In the genomic region with DNA sequence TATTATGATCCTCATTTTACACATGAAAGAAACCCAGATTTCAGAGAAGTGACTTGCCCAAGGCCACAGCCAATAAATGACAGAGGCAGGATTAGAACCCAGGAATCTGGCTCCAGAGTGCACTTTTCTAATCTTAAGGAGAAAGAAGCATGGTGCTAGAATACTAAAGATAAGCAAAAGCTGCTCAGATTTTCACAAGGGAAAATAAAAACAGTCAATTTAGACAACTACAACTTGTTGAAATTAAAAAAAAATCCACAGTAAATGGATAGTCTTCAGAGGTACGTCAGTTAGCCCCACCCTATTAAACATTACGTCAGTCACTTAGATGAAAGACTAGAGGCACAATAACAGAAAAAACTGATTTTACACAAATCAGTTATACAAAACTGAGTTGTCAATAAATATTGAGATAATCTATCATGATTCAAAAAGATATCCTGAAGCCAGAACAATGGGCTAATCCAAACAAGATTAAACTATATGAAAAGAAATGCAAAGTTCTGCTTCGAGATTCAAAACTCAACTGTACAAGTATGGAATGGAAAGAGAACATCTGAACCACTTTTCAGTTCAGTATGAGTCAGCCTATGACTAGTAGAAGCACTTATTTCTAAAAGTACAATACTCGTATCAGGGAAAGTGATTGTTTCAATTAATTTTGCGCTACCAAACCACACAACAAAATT, we compare ENCODE assay signal across 8 cellular contexts. TPM values are rescaled to one million over a fixed set of nuclear protein-coding genes. Genes with fewer than 3 reads are reported as not detected.
DNase-seq lines count a peak whose midpoint lies in the region; ATAC-seq, FAIRE-seq and TF ChIP-seq lines count a peak whose summit lies in the region.

No MANE protein-coding gene starts in this region.

- peaks cover 85% of the 10 kb centered on the region for H3K4me1 Mint-ChIP-seq in activated T-cell treated with anti-CD3 and anti-CD28 coated beads, Interleukin-2, amount 50 U/mL, for 24 hours (ENCODE audit: low read depth)

- intact Hi-C loops in kidney (cut with DNase I), result no loop called here
- intact Hi-C loops in aorta (cut with DNase I), result no loop called here

- no peak for FAIRE-seq in kidney (lab: Jason Lieb, UNC)

- H3K36me3 ChIP-seq in kidney (ENCODE audit: control insufficient read depth in 1 of 2, insufficient read depth in 2 of 2, low read length in 2 of 2), result peaks cover 1 to 2% of the 10 kb centered on the region in 2 donors
- no peaks in the 10 kb centered on the region for H3K36me3 ChIP-seq in aorta (ENCODE audit: control insufficient read depth in 1 of 2, insufficient read depth in 2 of 2, low read length in 1 of 2)
- H3K36me3 ChIP-seq in BE2C, result peaks cover 12% of the 10 kb centered on the region

- H3K27me3 Mint-ChIP-seq in activated T-cell treated with anti-CD3 and anti-CD28 coated beads, Interleukin-2, amount 50 U/mL, for 24 hours, result no peaks in the 10 kb centered on the region

- 7 to 11% methylated on average over 5 of the region's 5 CpGs for WGBS in aorta, 2 donors

- H3K4me3 ChIP-seq in kidney (ENCODE audit: low read length in 2 of 2) (no peak overlapping the region), aorta (ENCODE audit: low read length in 2 of 2) (no peak overlapping the region), BE2C (ENCODE audit: low read depth, low read length) (no peak overlapping the region)

- peak overlapping the region in 1 of 2 donors; percentile 10 for H3K9ac ChIP-seq in kidney (ENCODE audit: low read length in 2 of 2)

- peak overlapping the region; percentile 91 for H3K27ac Mint-ChIP-seq in activated T-cell treated with anti-CD3 and anti-CD28 coated beads, Interleukin-2, amount 50 U/mL, for 24 hours
- H3K27ac Mint-ChIP-seq in activated naive CD4-positive, alpha-beta T cell treated with anti-CD3 and anti-CD28 coated beads, Interleukin-2, amount 50 U/mL, for 72 hours, result peak overlapping the region; percentile 88 to 89

- H3K27ac ChIP-seq in kidney (ENCODE audit: low read depth in 2 of 2, low read length in 2 of 2), result peak overlapping the region; percentile 49 to 74
- peak overlapping the region in 1 of 2 donors; percentile 80 for H3K27ac ChIP-seq in aorta (ENCODE audit: low read depth in 1 of 2, low read length in 2 of 2)

- H3K27me3 ChIP-seq in aorta (ENCODE audit: control insufficient read depth in 1 of 2, insufficient read depth in 2 of 2, low read length in 1 of 2) (no peaks in the 10 kb centered on the region), BE2C (no peaks in the 10 kb centered on the region)

- H3K4me3 Mint-ChIP-seq in activated T-cell treated with anti-CD3 and anti-CD28 coated beads, Interleukin-2, amount 50 U/mL, for 24 hours, result peak overlapping the region; percentile 58

- peaks cover 25% of the 10 kb centered on the region for H3K36me3 Mint-ChIP-seq in activated T-cell treated with anti-CD3 and anti-CD28 coated beads, Interleukin-2, amount 50 U/mL, for 24 hours (ENCODE audit: low read depth)
- peaks cover 0 to 14% of the 10 kb centered on the region in 2 donors for H3K36me3 Mint-ChIP-seq in activated naive CD4-positive, alpha-beta T cell treated with anti-CD3 and anti-CD28 coated beads, Interleukin-2, amount 50 U/mL, for 72 hours

- ATAC-seq in HG03139 (IDR thresholded peaks at IDR 0.05; ENCODE audit: unreplicated experiment), result peak; percentile 67
- peak; percentile 80 to 81 for ATAC-seq in activated naive CD4-positive, alpha-beta T cell treated with anti-CD3 and anti-CD28 coated beads, Interleukin-2, amount 50 U/mL, for 72 hours
- peak; percentile 65 for ATAC-seq in aorta (ENCODE audit: low FRiP score)

- H3K4me1 ChIP-seq in kidney (ENCODE audit: control insufficient read depth in 1 of 2, insufficient read depth in 1 of 2, low read depth in 1 of 2, low read length in 2 of 2) (peaks cover 17 to 39% of the 10 kb centered on the region in 2 donors), aorta (ENCODE audit: control insufficient read depth in 1 of 2, insufficient read depth in 2 of 2, low read length in 2 of 2) (peaks cover 6 to 9% of the 10 kb centered on the region in 2 donors), BE2C (peaks cover 3% of the 10 kb centered on the region; the same call in 1 of the 2 replicates)

- H3K9me3 ChIP-seq in kidney (ENCODE audit: control insufficient read depth in 1 of 2, low read length in 2 of 2) (no peaks in the 10 kb centered on the region), aorta (ENCODE audit: control insufficient read depth, low read length) (no peaks in the 10 kb centered on the region), BE2C (no peaks in the 10 kb centered on the region; the same call in 1 of the 2 replicates)

- no peak for DNase-seq in activated T-cell treated with anti-CD3 and anti-CD28 coated beads, Interleukin-2, amount 50 U/mL, for 24 hours
- DNase-seq in activated T-cell treated with anti-CD3 and anti-CD28 coated beads for 4 hours, result no peak
- no peak for DNase-seq in activated naive CD4-positive, alpha-beta T cell treated with anti-CD3 and anti-CD28 coated beads, Interleukin-2, amount 50 U/mL, for 72 hours (ENCODE audit: low spot score in 2 of 2)
- DNase-seq in kidney, result no peak
- no peak for DNase-seq in aorta
- DNase-seq in BE2C, result no peak
- DNase-seq in GF-D8 (lab: John Stamatoyannopoulos, UW), result no peak

- no peaks in the 10 kb centered on the region for H3K9me3 Mint-ChIP-seq in activated T-cell treated with anti-CD3 and anti-CD28 coated beads, Interleukin-2, amount 50 U/mL, for 24 hours
- H3K9me3 Mint-ChIP-seq in activated naive CD4-positive, alpha-beta T cell treated with anti-CD3 and anti-CD28 coated beads, Interleukin-2, amount 50 U/mL, for 72 hours, result no peaks in the 10 kb centered on the region

- TF ChIP-seq CTCF in kidney (IDR thresholded peaks at IDR 0.05; ENCODE audit: borderline replicate concordance, extremely low read depth, insufficient read depth) (no peak), BE2C (IDR thresholded peaks at IDR 0.05; ENCODE audit: low read depth, low read length) (no peak)

RNA-seq across cellular contexts. Expression of a gene that starts 9.3 kb away (rescaled TPM):
- 10 to 100 TPM; 15.7 to 23.5 TPM for total RNA-seq in activated naive CD4-positive, alpha-beta T cell treated with anti-CD3 and anti-CD28 coated beads, Interleukin-2, amount 50 U/mL, for 72 hours
- total RNA-seq in kidney (69.5 TPM), aorta (10 to 100 TPM; 49.4 to 60.1 TPM)
- polyA plus RNA-seq in kidney (ENCODE audit: insufficient read depth, low read depth, low replicate concordance) (23.5 TPM), aorta (10 to 100 TPM; 10.1 to 23.4 TPM)
- 11.5 TPM for polyA plus RNA-seq in BE2C (2012; ENCODE audit: insufficient read depth, insufficient read length, low read depth)

RNA-seq across cellular contexts. Expression of a gene that starts 56.6 kb away (rescaled TPM):
- not detected for total RNA-seq in activated naive CD4-positive, alpha-beta T cell treated with anti-CD3 and anti-CD28 coated beads, Interleukin-2, amount 50 U/mL, for 72 hours
- total RNA-seq in kidney (not detected), aorta (1 to 10 TPM in 1 of 2 donors, under 1 TPM in 1; 0.29 to 1.9 TPM)
- polyA plus RNA-seq in kidney (ENCODE audit: insufficient read depth, low read depth, low replicate concordance) (0.06 TPM), aorta (under 1 TPM in 1 of 2 donors, not detected in 1; under 0.01 TPM)
- 0.09 TPM for polyA plus RNA-seq in BE2C (2012; ENCODE audit: insufficient read depth, insufficient read length, low read depth)
